In the genomic region with DNA sequence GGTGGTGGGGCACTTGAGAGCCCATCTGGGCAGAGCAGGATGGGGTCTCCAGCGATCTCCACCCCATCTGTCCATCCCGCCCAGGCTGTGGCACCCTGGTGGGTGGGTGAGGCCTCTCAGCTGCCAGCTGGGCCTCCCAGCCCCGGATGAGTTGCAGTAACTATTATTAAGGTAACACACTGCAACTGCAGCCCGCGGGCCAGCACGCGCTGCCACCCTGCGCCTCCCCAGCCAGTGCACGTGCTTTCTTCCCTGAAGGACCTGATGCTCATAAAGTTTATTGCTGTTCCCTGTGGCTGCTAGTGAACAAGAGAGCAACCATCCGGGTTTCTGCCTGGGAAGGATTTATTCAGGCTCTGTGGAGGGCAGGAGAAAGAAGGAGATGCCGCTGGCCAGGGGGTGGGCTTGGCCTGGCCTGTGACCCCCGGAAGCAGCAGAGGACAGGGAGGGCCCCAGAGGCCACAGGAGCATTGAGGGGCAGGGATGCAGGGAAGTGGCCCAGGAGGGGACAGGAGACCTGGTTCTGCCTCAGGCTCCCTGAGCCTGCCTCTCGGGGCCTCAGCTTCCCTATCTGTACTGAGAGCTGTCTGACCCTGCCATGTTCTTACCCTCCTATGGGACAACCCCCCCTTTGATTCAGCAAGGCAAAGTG, we compare ENCODE assay signal across 10 cellular contexts. TPM values are rescaled to one million over a fixed set of nuclear protein-coding genes. Genes with fewer than 3 reads are reported as not detected.
DNase-seq lines count a peak whose midpoint lies in the region; ATAC-seq, FAIRE-seq and TF ChIP-seq lines count a peak whose summit lies in the region.
"Had no signal": no experiment of that assay in that cellular context is flagged by ENCODE, and none has a peak within 500 bp of the region (broad histone marks: within the 10 kb centered on the region; RNA-seq: fewer than 3 reads in every experiment).

No MANE protein-coding gene starts in this region.

- H3K4me3 ChIP-seq in A673 (ENCODE audit: low read depth, low read length, poor library complexity, severe bottlenecking): no peak overlapping the region
- H3K4me3 ChIP-seq: BLaER1 treated with 17β-estradiol and CSF1 and Interleukin-3, amounts not matched to agents 10 nM and 100 nM had no signal

- CTCF ChIA-PET in A673 (lab: Charles Lee): interaction anchor here (0.8 to 2.4 kb wide), 3 partner anchors 34 to 410 kb away, joined by 3 to 11 read pairs (median 7); a partner anchor contains a TSS

- no peaks in the 10 kb centered on the region for H3K27me3 ChIP-seq in A673 (replicated peaks; ENCODE audit: insufficient read depth, low read depth, low read length, poor library complexity)
- H3K27me3 ChIP-seq: BLaER1 treated with 17β-estradiol and CSF1 and Interleukin-3, amounts not matched to agents 10 nM and 100 nM had no signal

- no peak for TF ChIP-seq CTCF in A673 (conservative IDR thresholded peaks at IDR 0.05; ENCODE audit: low read depth, low read length)
- TF ChIP-seq CTCF in mesothelial cell of epicardium (IDR thresholded peaks at IDR 0.05; ENCODE audit: unreplicated experiment): no peak

- FAIRE-seq in urothelium cell line (lab: Jason Lieb, UNC): no peak

- peak overlapping the region; percentile 43 for H3K27ac Mint-ChIP-seq in mesothelial cell of epicardium
- H3K27ac Mint-ChIP-seq: immature natural killer cell had no signal

- no peaks in the 10 kb centered on the region for H3K27me3 Mint-ChIP-seq in mesothelial cell of epicardium (ENCODE audit: low read depth)

- POLR2A ChIA-PET in A673 (lab: Charles Lee; ENCODE audit: low non-redundant PET): no interaction called here

- H3K4me1 Mint-ChIP-seq in mesothelial cell of epicardium: peaks cover 45% of the 10 kb centered on the region

- intact Hi-C loops in A673 (cut with micrococcal nuclease; ENCODE audit: unreplicated experiment): loop anchor here (1.0 to 10.0 kb wide), 4 partner anchors 26 to 409 kb away; no protein-coding TSS in a partner anchor

- no peak for ATAC-seq in GM21381 (IDR thresholded peaks at IDR 0.05; ENCODE audit: unreplicated experiment)

- H3K4me3 Mint-ChIP-seq in mesothelial cell of epicardium: no peak overlapping the region
- H3K4me3 Mint-ChIP-seq: immature natural killer cell had no signal

- H3K4me1 ChIP-seq in A673 (ENCODE audit: insufficient read depth, low read length, poor library complexity, severe bottlenecking): peaks cover 22% of the 10 kb centered on the region

- DNase-seq in A673 (ENCODE audit: low spot score) (peak; percentile 30), NCI-H1105 (lab: John Stamatoyannopoulos, UW) (peak; percentile 33), caudate nucleus (lab: John Stamatoyannopoulos, UW) (peak in 2 of 61 donors; percentile 28 to 41), mesothelial cell of epicardium (ENCODE audit: low spot score in 2 of 2, unreplicated experiment in 2 of 2) (no peak), urothelium cell line (ENCODE audit: low spot score) (no peak), SKM-1 (lab: John Stamatoyannopoulos, UW; ENCODE audit: unreplicated experiment) (no peak)
- DNase-seq in activated naive CD4-positive, alpha-beta T cell treated with anti-CD3 and anti-CD28 coated beads, Interleukin-2, amount 50 U/mL, for 16 hours: no peak

- H3K36me3 ChIP-seq in A673 (ENCODE audit: insufficient read depth, low read length, poor library complexity, severe bottlenecking): no peaks in the 10 kb centered on the region
- H3K36me3 ChIP-seq: BLaER1 treated with 17β-estradiol and CSF1 and Interleukin-3, amounts not matched to agents 10 nM and 100 nM had no signal

- no peaks in the 10 kb centered on the region for H3K36me3 Mint-ChIP-seq in mesothelial cell of epicardium
- H3K36me3 Mint-ChIP-seq: immature natural killer cell had no signal

- no peaks in the 10 kb centered on the region for H3K9me3 ChIP-seq in A673 (ENCODE audit: low read depth, low read length, poor library complexity, severe bottlenecking)
- H3K9me3 ChIP-seq: BLaER1 treated with 17β-estradiol and CSF1 and Interleukin-3, amounts not matched to agents 10 nM and 100 nM had no signal

- H3K27ac ChIP-seq in A673 (ENCODE audit: low read depth, low read length, poor library complexity, severe bottlenecking) (no peak overlapping the region), caudate nucleus (ENCODE audit: low read depth, low read length) (peak overlapping the region; percentile 96)

- no peaks in the 10 kb centered on the region for H3K9me3 Mint-ChIP-seq in mesothelial cell of epicardium

- no TSS peak for BruUV-seq in A673 (replicated peaks; lab: Mats Ljungman, UMichigan)

RNA-seq across cellular contexts. Expression of a gene that starts 1.7 kb away (rescaled TPM):
- total RNA-seq in A673 (2021) (not detected in 2 replicates), mesothelial cell of epicardium (0.11 to 0.16 TPM in 2 of 3 replicates, not detected in the other)

RNA-seq across cellular contexts. Expression of a gene that starts 33.5 kb away (rescaled TPM):
- 122 and 124 TPM in 2 replicates for total RNA-seq in A673 (2021)
- 79.0 to 79.6 TPM (median 79.4 TPM) in 3 replicates for total RNA-seq in mesothelial cell of epicardium

RNA-seq across cellular contexts. Expression of a gene that starts 43.9 kb away (rescaled TPM):
- total RNA-seq in A673 (2021) (75.8 and 76.0 TPM in 2 replicates), mesothelial cell of epicardium (80.6 to 85.3 TPM (median 82.2 TPM) in 3 replicates)

RNA-seq across cellular contexts. Expression of a gene that starts 58.8 kb away (rescaled TPM):
- not detected in 2 replicates for total RNA-seq in A673 (2021)
- not detected in 3 replicates for total RNA-seq in mesothelial cell of epicardium

Comparison
In these comparisons a context has a peak if more than half of its experiments do, and no peak if none do; other contexts are left out.
1. DNase-seq: peak in A673 (single experiment) and NCI-H1105 (single experiment); none in mesothelial cell of epicardium (0 of 2), activated naive CD4-positive, alpha-beta T cell treated with anti-CD3 and anti-CD28 coated beads, Interleukin-2, amount 50 U/mL, for 16 hours (single experiment), urothelium cell line (single experiment) and SKM-1 (single experiment).